Comparison of ENCODE assay signal across 1 cellular context in the genomic region with DNA sequence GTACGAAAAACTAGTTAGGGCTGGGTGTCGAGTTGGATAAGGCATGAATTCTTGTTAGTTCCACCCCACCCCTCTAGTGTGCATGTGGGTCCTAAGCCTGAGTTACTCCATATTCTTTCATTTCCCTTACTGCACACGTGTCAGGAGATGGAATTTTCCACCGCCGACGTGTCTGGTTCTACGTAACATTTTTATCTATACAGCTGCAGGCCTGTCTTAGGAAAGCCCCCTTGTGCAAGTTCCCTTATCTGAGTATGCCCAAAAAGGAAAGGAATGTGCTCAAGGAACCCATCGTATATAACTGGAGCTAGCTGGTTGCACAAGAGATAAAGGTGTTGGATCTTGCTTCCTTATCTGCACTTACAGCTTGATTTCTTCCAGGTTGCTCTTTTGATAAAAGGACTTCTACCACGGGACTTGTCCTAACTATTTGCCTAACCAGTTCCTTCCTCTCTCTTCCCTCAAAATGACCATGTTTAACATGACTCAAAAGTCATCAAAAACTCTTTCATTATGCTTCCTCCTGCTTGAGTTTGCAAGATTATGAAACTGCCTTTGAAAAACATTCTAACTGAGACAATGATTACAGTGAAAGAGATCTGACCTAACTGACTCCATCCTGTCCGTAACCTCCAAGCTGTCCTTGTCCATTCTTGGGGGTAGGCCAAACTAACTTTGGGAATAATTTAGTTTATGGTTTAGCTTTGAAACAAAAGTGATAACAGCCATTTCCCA.
TF ChIP-seq lines count a peak whose summit lies in the region.

No MANE protein-coding gene starts in this region.

TF ChIP-seq in HepG2, 621 proteins besides CTCF, POLR2A, EP300 and RAD21 (continued from another document and continues in another):
- TF ChIP-seq DPF2 (CRISPR knock-in tag; IDR thresholded peaks at IDR 0.05; ENCODE audit: borderline replicate concordance, low read depth): 0 out of 2 replicates have a peak, but pooled peaks have one; percentile 38
- peak; percentile 99 for TF ChIP-seq MEF2D (CRISPR knock-in tag; IDR thresholded peaks at IDR 0.05)
- peak; percentile 99 for TF ChIP-seq MED1 (CRISPR knock-in tag; IDR thresholded peaks at IDR 0.05)
- no peak for TF ChIP-seq CBX1 (IDR thresholded peaks at IDR 0.05; ENCODE audit: low read depth)
- no peak for TF ChIP-seq KLF11 (CRISPR knock-in tag; IDR thresholded peaks at IDR 0.05)
- TF ChIP-seq ZFP90 (CRISPR knock-in tag; IDR thresholded peaks at IDR 0.05; ENCODE audit: borderline replicate concordance): no peak; the same call in 1 of the 2 replicates
- TF ChIP-seq MIER2 (CRISPR knock-in tag; IDR thresholded peaks at IDR 0.05): 0 out of 2 replicates have a peak, but pooled peaks have one; percentile 39
- no peak for TF ChIP-seq ELF4 (CRISPR knock-in tag; IDR thresholded peaks at IDR 0.05; ENCODE audit: borderline replicate concordance)
- TF ChIP-seq AKAP8 (CRISPR knock-in tag; IDR thresholded peaks at IDR 0.05): 0 out of 2 replicates have a peak, but pooled peaks have one; percentile 39
- peak; percentile 58 for TF ChIP-seq SAP130 (CRISPR knock-in tag; IDR thresholded peaks at IDR 0.05; ENCODE audit: low read depth)
- TF ChIP-seq SRSF1 (optimal IDR thresholded peaks at IDR 0.05; ENCODE audit: low read depth, low read length): no peak
- TF ChIP-seq RFXANK (CRISPR knock-in tag; IDR thresholded peaks at IDR 0.05): 0 out of 2 replicates have a peak, but pooled peaks have one; percentile 37
- no peak for TF ChIP-seq ZNF773 (CRISPR knock-in tag; IDR thresholded peaks at IDR 0.05; ENCODE audit: borderline replicate concordance)
- TF ChIP-seq ZUFSP (CRISPR knock-in tag; IDR thresholded peaks at IDR 0.05; ENCODE audit: borderline replicate concordance): no peak
- TF ChIP-seq ZNF619 (CRISPR knock-in tag; IDR thresholded peaks at IDR 0.05): peak; percentile 61; the same call in 1 of the 2 replicates
- peak; percentile 61 for TF ChIP-seq KAT8 (CRISPR knock-in tag; IDR thresholded peaks at IDR 0.05)
- peak; percentile 69 for TF ChIP-seq ZNF430 (CRISPR knock-in tag; IDR thresholded peaks at IDR 0.05)
- TF ChIP-seq RFXAP (CRISPR knock-in tag; IDR thresholded peaks at IDR 0.05; ENCODE audit: borderline replicate concordance): peak; percentile 92
- peak; percentile 56 for TF ChIP-seq SMC3 (IDR thresholded peaks at IDR 0.05; ENCODE audit: low read length)
- peak; percentile 24; the same call in 1 of the 2 replicates for TF ChIP-seq ZNF788 (CRISPR knock-in tag; IDR thresholded peaks at IDR 0.05; ENCODE audit: borderline replicate concordance)
- TF ChIP-seq, protein P1, sequence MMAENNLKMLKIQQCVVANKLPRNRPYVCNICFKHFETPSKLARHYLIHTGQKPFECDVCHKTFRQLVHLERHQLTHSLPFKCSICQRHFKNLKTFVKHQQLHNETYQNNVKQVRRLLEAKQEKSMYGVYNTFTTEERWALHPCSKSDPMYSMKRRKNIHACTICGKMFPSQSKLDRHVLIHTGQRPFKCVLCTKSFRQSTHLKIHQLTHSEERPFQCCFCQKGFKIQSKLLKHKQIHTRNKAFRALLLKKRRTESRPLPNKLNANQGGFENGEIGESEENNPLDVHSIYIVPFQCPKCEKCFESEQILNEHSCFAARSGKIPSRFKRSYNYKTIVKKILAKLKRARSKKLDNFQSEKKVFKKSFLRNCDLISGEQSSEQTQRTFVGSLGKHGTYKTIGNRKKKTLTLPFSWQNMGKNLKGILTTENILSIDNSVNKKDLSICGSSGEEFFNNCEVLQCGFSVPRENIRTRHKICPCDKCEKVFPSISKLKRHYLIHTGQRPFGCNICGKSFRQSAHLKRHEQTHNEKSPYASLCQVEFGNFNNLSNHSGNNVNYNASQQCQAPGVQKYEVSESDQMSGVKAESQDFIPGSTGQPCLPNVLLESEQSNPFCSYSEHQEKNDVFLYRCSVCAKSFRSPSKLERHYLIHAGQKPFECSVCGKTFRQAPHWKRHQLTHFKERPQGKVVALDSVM (CRISPR knock-in tag; IDR thresholded peaks at IDR 0.05): peak; percentile 58
- TF ChIP-seq HNF4G (IDR thresholded peaks at IDR 0.05; ENCODE audit: borderline replicate concordance, low read depth, low read length): peak; percentile 81
- 0 out of 2 replicates have a peak, but pooled peaks have one; percentile 63 for TF ChIP-seq HNF4G (CRISPR knock-in tag; IDR thresholded peaks at IDR 0.05; ENCODE audit: borderline replicate concordance, low read depth)
- no peak for TF ChIP-seq ZNF136 (CRISPR knock-in tag; IDR thresholded peaks at IDR 0.05; ENCODE audit: low read depth)
- TF ChIP-seq, protein P2, sequence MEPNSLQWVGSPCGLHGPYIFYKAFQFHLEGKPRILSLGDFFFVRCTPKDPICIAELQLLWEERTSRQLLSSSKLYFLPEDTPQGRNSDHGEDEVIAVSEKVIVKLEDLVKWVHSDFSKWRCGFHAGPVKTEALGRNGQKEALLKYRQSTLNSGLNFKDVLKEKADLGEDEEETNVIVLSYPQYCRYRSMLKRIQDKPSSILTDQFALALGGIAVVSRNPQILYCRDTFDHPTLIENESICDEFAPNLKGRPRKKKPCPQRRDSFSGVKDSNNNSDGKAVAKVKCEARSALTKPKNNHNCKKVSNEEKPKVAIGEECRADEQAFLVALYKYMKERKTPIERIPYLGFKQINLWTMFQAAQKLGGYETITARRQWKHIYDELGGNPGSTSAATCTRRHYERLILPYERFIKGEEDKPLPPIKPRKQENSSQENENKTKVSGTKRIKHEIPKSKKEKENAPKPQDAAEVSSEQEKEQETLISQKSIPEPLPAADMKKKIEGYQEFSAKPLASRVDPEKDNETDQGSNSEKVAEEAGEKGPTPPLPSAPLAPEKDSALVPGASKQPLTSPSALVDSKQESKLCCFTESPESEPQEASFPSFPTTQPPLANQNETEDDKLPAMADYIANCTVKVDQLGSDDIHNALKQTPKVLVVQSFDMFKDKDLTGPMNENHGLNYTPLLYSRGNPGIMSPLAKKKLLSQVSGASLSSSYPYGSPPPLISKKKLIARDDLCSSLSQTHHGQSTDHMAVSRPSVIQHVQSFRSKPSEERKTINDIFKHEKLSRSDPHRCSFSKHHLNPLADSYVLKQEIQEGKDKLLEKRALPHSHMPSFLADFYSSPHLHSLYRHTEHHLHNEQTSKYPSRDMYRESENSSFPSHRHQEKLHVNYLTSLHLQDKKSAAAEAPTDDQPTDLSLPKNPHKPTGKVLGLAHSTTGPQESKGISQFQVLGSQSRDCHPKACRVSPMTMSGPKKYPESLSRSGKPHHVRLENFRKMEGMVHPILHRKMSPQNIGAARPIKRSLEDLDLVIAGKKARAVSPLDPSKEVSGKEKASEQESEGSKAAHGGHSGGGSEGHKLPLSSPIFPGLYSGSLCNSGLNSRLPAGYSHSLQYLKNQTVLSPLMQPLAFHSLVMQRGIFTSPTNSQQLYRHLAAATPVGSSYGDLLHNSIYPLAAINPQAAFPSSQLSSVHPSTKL (CRISPR knock-in tag; IDR thresholded peaks at IDR 0.05): peak; percentile 96
- TF ChIP-seq PITX1 (CRISPR knock-in tag; IDR thresholded peaks at IDR 0.05): peak; percentile 83
- TF ChIP-seq ERF (CRISPR knock-in tag; IDR thresholded peaks at IDR 0.05): peak; percentile 89
- peak; percentile 72; the same call in 1 of the 2 replicates for TF ChIP-seq MTF1 (CRISPR knock-in tag; IDR thresholded peaks at IDR 0.05)
- TF ChIP-seq, protein P3, sequence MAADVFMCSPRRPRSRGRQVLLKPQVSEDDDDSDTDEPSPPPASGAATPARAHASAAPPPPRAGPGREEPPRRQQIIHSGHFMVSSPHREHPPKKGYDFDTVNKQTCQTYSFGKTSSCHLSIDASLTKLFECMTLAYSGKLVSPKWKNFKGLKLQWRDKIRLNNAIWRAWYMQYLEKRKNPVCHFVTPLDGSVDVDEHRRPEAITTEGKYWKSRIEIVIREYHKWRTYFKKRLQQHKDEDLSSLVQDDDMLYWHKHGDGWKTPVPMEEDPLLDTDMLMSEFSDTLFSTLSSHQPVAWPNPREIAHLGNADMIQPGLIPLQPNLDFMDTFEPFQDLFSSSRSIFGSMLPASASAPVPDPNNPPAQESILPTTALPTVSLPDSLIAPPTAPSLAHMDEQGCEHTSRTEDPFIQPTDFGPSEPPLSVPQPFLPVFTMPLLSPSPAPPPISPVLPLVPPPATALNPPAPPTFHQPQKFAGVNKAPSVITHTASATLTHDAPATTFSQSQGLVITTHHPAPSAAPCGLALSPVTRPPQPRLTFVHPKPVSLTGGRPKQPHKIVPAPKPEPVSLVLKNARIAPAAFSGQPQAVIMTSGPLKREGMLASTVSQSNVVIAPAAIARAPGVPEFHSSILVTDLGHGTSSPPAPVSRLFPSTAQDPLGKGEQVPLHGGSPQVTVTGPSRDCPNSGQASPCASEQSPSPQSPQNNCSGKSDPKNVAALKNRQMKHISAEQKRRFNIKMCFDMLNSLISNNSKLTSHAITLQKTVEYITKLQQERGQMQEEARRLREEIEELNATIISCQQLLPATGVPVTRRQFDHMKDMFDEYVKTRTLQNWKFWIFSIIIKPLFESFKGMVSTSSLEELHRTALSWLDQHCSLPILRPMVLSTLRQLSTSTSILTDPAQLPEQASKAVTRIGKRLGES (CRISPR knock-in tag; IDR thresholded peaks at IDR 0.05; ENCODE audit: borderline replicate concordance): 0 out of 2 replicates have a peak, but pooled peaks have one; percentile 51
- peak; percentile 97 for TF ChIP-seq MED8 (CRISPR knock-in tag; IDR thresholded peaks at IDR 0.05; ENCODE audit: insufficient replicate concordance)
- peak; percentile 91 for TF ChIP-seq LCORL (IDR thresholded peaks at IDR 0.05)
- TF ChIP-seq LCORL (CRISPR knock-in tag; IDR thresholded peaks at IDR 0.05): peak; percentile 73
- TF ChIP-seq ZNF652 (CRISPR knock-in tag; IDR thresholded peaks at IDR 0.05; ENCODE audit: borderline replicate concordance, low read depth): peak; percentile 59; the same call in 1 of the 2 replicates
- TF ChIP-seq SNAPC2 (CRISPR knock-in tag; IDR thresholded peaks at IDR 0.05): peak; percentile 57; the same call in 1 of the 2 replicates
- TF ChIP-seq TRIM24 (CRISPR knock-in tag; IDR thresholded peaks at IDR 0.05): peak; percentile 90
- TF ChIP-seq PBX3 (CRISPR knock-in tag; IDR thresholded peaks at IDR 0.05; ENCODE audit: borderline replicate concordance): no peak
- TF ChIP-seq ZNF766 (CRISPR knock-in tag; IDR thresholded peaks at IDR 0.05; ENCODE audit: borderline replicate concordance): peak; percentile 57; the same call in 1 of the 2 replicates
- TF ChIP-seq RBM39 (IDR thresholded peaks at IDR 0.05; ENCODE audit: low read depth, low read length, poor library complexity, severe bottlenecking): no peak
- TF ChIP-seq ZZZ3 (CRISPR knock-in tag; IDR thresholded peaks at IDR 0.05; ENCODE audit: borderline replicate concordance): no peak
- TF ChIP-seq SKIL (CRISPR knock-in tag; IDR thresholded peaks at IDR 0.05; ENCODE audit: borderline replicate concordance): peak; percentile 50; the same call in 1 of the 2 replicates
- TF ChIP-seq HMG20B (CRISPR knock-in tag; conservative IDR thresholded peaks at IDR 0.05): peak; percentile 79
